8 cellular contexts compared by ENCODE assay signal in the genomic region with DNA sequence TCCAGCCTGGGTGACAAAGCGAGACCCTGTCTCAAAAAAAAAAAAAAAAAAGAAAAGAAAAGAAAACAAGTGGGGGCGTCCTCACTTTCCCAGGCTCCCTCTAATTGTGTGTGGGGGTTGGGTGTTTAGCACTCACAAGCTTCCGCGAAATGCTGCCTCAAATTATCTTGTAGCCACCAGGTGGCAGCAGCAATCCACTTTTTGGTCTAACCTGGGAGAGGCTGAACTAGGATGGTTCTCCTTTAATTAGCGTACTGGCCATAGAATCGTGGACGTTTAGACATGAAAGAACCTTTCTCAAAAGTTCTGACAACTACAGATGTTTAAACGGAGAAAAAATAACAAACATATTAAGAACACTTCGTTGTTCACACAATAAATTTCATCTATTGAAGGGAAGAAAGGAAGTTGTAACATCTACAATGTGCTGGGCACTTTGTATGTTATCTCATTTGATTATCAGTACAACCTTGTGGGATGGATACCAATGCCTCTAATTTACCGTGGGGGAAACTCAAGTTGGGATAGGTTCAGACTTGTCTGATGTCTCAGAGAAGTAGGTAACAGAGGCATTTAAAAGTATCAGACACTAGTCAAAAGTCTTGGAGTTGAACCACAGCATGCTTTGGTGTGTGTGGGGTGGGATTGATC.
DNase-seq lines count a peak whose midpoint lies in the region; ATAC-seq, FAIRE-seq and TF ChIP-seq lines count a peak whose summit lies in the region.

No MANE protein-coding gene starts in this region.

- H3K4me2 ChIP-seq in mammary epithelial cell (ENCODE audit: insufficient read depth, low read depth, low read length) = peak overlapping the region; percentile 77

- intact Hi-C loops in mammary epithelial cell (cut with micrococcal nuclease) = loop anchor here (1.0 kb wide), 3 partner anchors 257 to 731 kb away; no protein-coding TSS in a partner anchor

- TF ChIP-seq CTCF in VCaP (conservative IDR thresholded peaks at IDR 0.05) (peak; percentile 78), mammary epithelial cell (conservative IDR thresholded peaks at IDR 0.05 in 1 of 2, IDR thresholded peaks at IDR 0.05 in 1 of 2; ENCODE audit: extremely low read depth in 1 of 2, insufficient read depth in 1 of 2, low read depth in 1 of 2, low read length in 2 of 2) (peak; percentile 64 to 78)

- H3K27ac ChIP-seq in VCaP (no peak overlapping the region), mammary epithelial cell (ENCODE audit: insufficient read depth, low read depth, low read length) (no peak overlapping the region)

- no TSS peak for BruUV-seq in mammary epithelial cell (replicated peaks; lab: Mats Ljungman, UMichigan)

- CTCF ChIA-PET in mammary epithelial cell (lab: Charles Lee; ENCODE audit: low non-redundant PET) = interaction anchor here (0.6 kb wide), 2 partner anchors 558 to 677 kb away, joined by 3 to 4 read pairs; no protein-coding TSS in a partner anchor

- in situ Hi-C loops in mammary epithelial cell (cut with MboI; ENCODE audit: low sequenced_read_pairs in 2 of 2) = loop anchor here (10.0 to 25.0 kb wide), 5 partner anchors 240 to 732 kb away; no protein-coding TSS in a partner anchor

- peak overlapping the region in 2 of 3 experiments; percentile 35 for H3K4me3 ChIP-seq in mammary epithelial cell (replicated peaks in 1 of 3; ENCODE audit: insufficient read depth in 1 of 3, low read depth in 2 of 3, low read length in 3 of 3)

- H3K9ac ChIP-seq in mammary epithelial cell (ENCODE audit: insufficient read depth, low read length) = no peak overlapping the region

- peak overlapping the region; percentile 67 for H2AFZ ChIP-seq in mammary epithelial cell (ENCODE audit: low read depth, low read length)

- H3K27me3 ChIP-seq in mammary epithelial cell (ENCODE audit: insufficient read depth, low read length) = no peaks in the 10 kb centered on the region

- FAIRE-seq in islet of Langerhans (lab: Jason Lieb, UNC) = peak; percentile 97

- H3K36me3 ChIP-seq in mammary epithelial cell (ENCODE audit: insufficient read depth, low read length) = no peaks in the 10 kb centered on the region

- ATAC-seq in GM18907 (IDR thresholded peaks at IDR 0.05; ENCODE audit: unreplicated experiment) (peak; percentile 93), HG03103 (IDR thresholded peaks at IDR 0.05; ENCODE audit: low read depth, unreplicated experiment) (peak; percentile 91)

- peaks cover 9% of the 10 kb centered on the region for H3K4me1 ChIP-seq in mammary epithelial cell (ENCODE audit: insufficient read depth, low read length)

- dilution Hi-C loops in mammary epithelial cell (cut with HindIII; ENCODE audit: low sequenced_read_pairs) = loop anchor here (5.0 kb wide), 2 partner anchors 142 to 602 kb away; no protein-coding TSS in a partner anchor

- WGBS in mammary epithelial cell (ENCODE audit: low coverage, missing lambda C conversion rate) = 3% methylated on average over 9 of the region's 10 CpGs

- DNase-seq in AG20443 (ENCODE audit: low spot score) (peak; percentile 82), NCI-H2171 (lab: John Stamatoyannopoulos, UW) (peak; percentile 34), mammary epithelial cell (peak; percentile 80)
- DNase-seq in stimulated activated CD4-positive, alpha-beta T cell treated with anti-CD3 and anti-CD28 coated beads, Interleukin-1b, Interleukin-23, amount 100 ng/mL, for 1 hour (ENCODE audit: low read depth in 2 of 2) = peak; percentile 46 to 81

- no peaks in the 10 kb centered on the region for H3K9me3 ChIP-seq in mammary epithelial cell (replicated peaks; ENCODE audit: insufficient read depth, low read length)

- no peaks in the 10 kb centered on the region for H4K20me1 ChIP-seq in mammary epithelial cell (ENCODE audit: insufficient read depth, low read length)

- no peaks in the 10 kb centered on the region for H3K79me2 ChIP-seq in mammary epithelial cell (ENCODE audit: insufficient read depth, low read length)
